Comparison of ENCODE assay signal across 25 cellular contexts in the genomic region with DNA sequence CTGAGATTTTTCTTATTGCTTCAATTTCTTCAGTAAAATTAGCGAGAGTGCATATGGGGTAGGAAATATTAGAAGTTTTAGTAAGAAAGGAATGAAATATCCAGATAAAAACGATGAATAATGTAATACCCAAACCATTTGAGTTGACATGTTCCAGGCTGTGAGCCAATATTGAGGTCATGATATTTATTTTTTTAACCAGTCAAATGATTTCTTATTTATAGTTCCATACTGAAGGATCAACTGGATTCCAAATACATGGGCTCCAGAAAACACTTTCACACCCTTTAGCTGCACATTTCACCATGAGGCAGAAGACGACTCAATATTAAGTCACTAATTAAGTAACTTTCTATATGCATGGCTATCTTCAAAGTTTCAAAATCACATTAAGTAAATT.
"Had no signal": no experiment of that assay in that cellular context is flagged by ENCODE, and none has a peak within 500 bp of the region (broad histone marks: within the 10 kb centered on the region; RNA-seq: fewer than 3 reads in every experiment).

No MANE protein-coding gene starts in this region.

- H3K27ac Mint-ChIP-seq: immature natural killer cell; naive thymus-derived CD4-positive, alpha-beta T cell; type B pancreatic cell had no signal

- H3K27ac ChIP-seq: dorsolateral prefrontal cortex, esophagus squamous epithelium, left ventricle myocardium inferior, neutrophil, psoas muscle, sigmoid colon, thyroid gland had no signal

- H3K9me3 ChIP-seq: esophagus squamous epithelium, neutrophil, psoas muscle, sigmoid colon, thyroid gland had no signal

- ATAC-seq: left cardiac atrium; naive thymus-derived CD4-positive, alpha-beta T cell; psoas muscle had no signal

- FAIRE-seq: endometrium, frontal cortex, kidney, small intestine, urothelium cell line had no signal

- H3K4me1 Mint-ChIP-seq: immature natural killer cell; naive thymus-derived CD4-positive, alpha-beta T cell had no signal

- H3K27me3 ChIP-seq: dorsolateral prefrontal cortex, esophagus squamous epithelium, heart right ventricle, neutrophil, sigmoid colon, thyroid gland had no signal

- DNase-seq: central memory CD4-positive, alpha-beta T cell; cortex of kidney; dorsolateral prefrontal cortex; effector memory CD4-positive, alpha-beta T cell; esophagus squamous epithelium; heart right ventricle; immature natural killer cell; kidney; left cardiac atrium; left ventricle myocardium inferior; mesenchymal stem cell; naive thymus-derived CD4-positive, alpha-beta T cell; psoas muscle; retina; sigmoid colon; small intestine; stimulated activated CD4-positive, alpha-beta T cell treated with anti-CD3 and anti-CD28 coated beads, Interleukin-12 subunit alpha, Interleukin-12 subunit beta, amount 100 ng/mL, for 4 hours; stimulated activated naive CD4-positive, alpha-beta T cell treated with Interleukin-2 at 50 U/mL for 16 hours; thyroid gland had no signal

- H3K36me3 ChIP-seq: esophagus squamous epithelium, heart right ventricle, left ventricle myocardium inferior, neutrophil, sigmoid colon, thyroid gland had no signal

- H3K4me3 Mint-ChIP-seq: immature natural killer cell; naive thymus-derived CD4-positive, alpha-beta T cell; type B pancreatic cell had no signal

- H3K36me3 Mint-ChIP-seq: immature natural killer cell; naive thymus-derived CD4-positive, alpha-beta T cell; type B pancreatic cell had no signal

- H3K4me1 ChIP-seq: esophagus squamous epithelium, psoas muscle, sigmoid colon, thyroid gland had no signal

- H3K27me3 Mint-ChIP-seq: naive thymus-derived CD4-positive, alpha-beta T cell; type B pancreatic cell had no signal

- H3K4me3 ChIP-seq: dorsolateral prefrontal cortex, esophagus squamous epithelium, heart right ventricle, left ventricle myocardium inferior, lung, psoas muscle, sigmoid colon, thyroid gland had no signal

- H3K9me3 Mint-ChIP-seq: type B pancreatic cell had no signal
